In the genomic region with DNA sequence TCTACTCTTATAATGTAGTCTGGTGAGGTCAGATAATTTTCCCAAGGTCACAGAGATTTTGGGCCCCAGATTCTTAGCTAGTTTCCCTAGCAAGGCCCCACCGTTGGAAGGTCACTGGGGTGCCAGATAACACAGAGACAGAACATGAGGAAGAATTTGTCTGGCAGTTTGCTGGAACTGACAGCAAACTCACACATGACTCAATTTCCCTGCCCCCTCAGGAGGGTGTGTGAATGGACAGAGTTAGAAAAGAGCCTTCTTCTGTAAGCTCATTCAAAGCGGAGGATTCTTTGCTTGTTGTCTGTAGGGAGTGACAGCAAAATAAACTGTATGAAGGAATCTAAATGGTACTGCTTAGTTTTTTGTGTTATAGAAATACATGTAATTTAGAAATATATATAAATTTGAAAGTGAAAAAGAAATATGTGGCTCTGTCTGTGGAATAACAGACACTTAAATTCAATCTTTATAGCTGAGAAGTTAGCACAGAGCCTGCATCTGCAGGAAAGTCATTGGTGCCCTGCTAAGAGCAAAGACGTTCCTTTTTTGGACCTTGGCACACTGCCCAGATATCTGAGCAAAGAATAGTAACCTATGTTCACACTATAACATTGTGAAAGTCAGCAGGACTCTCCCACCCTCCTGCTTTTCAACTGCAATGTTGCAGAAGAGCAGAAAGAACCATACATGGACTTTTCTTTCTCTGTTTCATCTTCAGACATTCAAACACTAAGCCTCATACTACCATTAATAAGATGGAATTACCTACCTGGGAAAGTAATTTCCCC, we compare ENCODE assay signal across 1 cellular context.
TF ChIP-seq lines count a peak whose summit lies in the region.

No MANE protein-coding gene starts in this region.

TF ChIP-seq in GM12878, 131 proteins besides CTCF, POLR2A, EP300 and RAD21:
- TF ChIP-seq MTA2 (IDR thresholded peaks at IDR 0.05; ENCODE audit: low read depth) = 0 out of 2 replicates have a peak, but pooled peaks have one; percentile 9
- TF ChIP-seq SMAD1 (IDR thresholded peaks at IDR 0.05; ENCODE audit: low read depth, partially characterized antibody) = peak; percentile 55
- 0 out of 2 replicates have a peak, but pooled peaks have one; percentile 20 for TF ChIP-seq MEF2A (IDR thresholded peaks at IDR 0.05; ENCODE audit: insufficient read depth, low read depth, low read length)
- no peak for TF ChIP-seq CHD2 (IDR thresholded peaks at IDR 0.05; ENCODE audit: borderline replicate concordance, low read depth, low read length)
- peak; percentile 71 for TF ChIP-seq MEF2B (IDR thresholded peaks at IDR 0.05; ENCODE audit: partially characterized antibody, poor library complexity, severe bottlenecking)
- no peak for TF ChIP-seq ZNF622 (IDR thresholded peaks at IDR 0.05)
